In genomic region chr4:38565271-38566199, GRCh38 we compare ENCODE assay signal across 11 cellular contexts.
DNase-seq lines count a peak whose midpoint lies in the region; ATAC-seq, FAIRE-seq and TF ChIP-seq lines count a peak whose summit lies in the region.
"Had no signal": no experiment of that assay in that cellular context is flagged by ENCODE, and none has a peak within 500 bp of the region (broad histone marks: within the 10 kb centered on the region; RNA-seq: fewer than 3 reads in every experiment).

No MANE protein-coding gene starts in this region.

- ATAC-seq in K562 (peak; percentile 81), left lung (peak; percentile 38), HG03378 (IDR thresholded peaks at IDR 0.05; ENCODE audit: unreplicated experiment) (no peak), GM21619 (IDR thresholded peaks at IDR 0.05; ENCODE audit: unreplicated experiment) (no peak), GM21367 (IDR thresholded peaks at IDR 0.05; ENCODE audit: unreplicated experiment) (no peak)
- ATAC-seq: activated T-cell treated with anti-CD3 and anti-CD28 coated beads, Interleukin-2, amount 50 U/mL, for 4 hours had no signal

- no peak for TF ChIP-seq RAD21 in K562 (CRISPR knock-in tag; conservative IDR thresholded peaks at IDR 0.05 in 1 of 2, IDR thresholded peaks at IDR 0.05 in 1 of 2)

- CTCF ChIA-PET in K562 (lab: Yijun Ruan, JAX; ENCODE audit: low intra/inter-chr PET ratio): no interaction called here

- no peak overlapping the region for H3K9ac ChIP-seq in K562 (ENCODE audit: insufficient read depth in 1 of 2, low read depth in 2 of 2, low read length in 2 of 2)

- intact Hi-C loops in K562 (cut with micrococcal nuclease): no loop called here
- intact Hi-C loops in left lung (cut with DNase I): no loop called here

- H2AFZ ChIP-seq in K562 (ENCODE audit: low read depth, low read length): peak overlapping the region; percentile 65

- peak; percentile 82 for FAIRE-seq in K562 (lab: Jason Lieb, UNC)

- POLR2A ChIA-PET in K562 (lab: Yijun Ruan, JAX): interaction anchor here (1.1 kb wide), 1 partner anchor 11 kb away, joined by 3 read pairs; no protein-coding TSS in a partner anchor

- H4K20me1 ChIP-seq in K562 (replicated peaks; ENCODE audit: control insufficient read depth, insufficient read depth, low read length): no peaks in the 10 kb centered on the region

- H3K27me3 ChIP-seq in K562 (ENCODE audit: control insufficient read depth in 2 of 2, insufficient read depth in 2 of 2, low read length in 2 of 2) (no peaks in the 10 kb centered on the region), left lung (no peaks in the 10 kb centered on the region)
- H3K27me3 ChIP-seq: SJCRH30 had no signal

- H3K79me2 ChIP-seq in K562 (ENCODE audit: control insufficient read depth, insufficient read depth, low read length): no peaks in the 10 kb centered on the region

- in situ Hi-C loops in K562 (cut with MboI): no loop called here

- BruUV-seq in K562 (replicated peaks; lab: Mats Ljungman, UMichigan): no TSS peak

- DNase-seq in AG08395 (ENCODE audit: low spot score) (peak; percentile 63), LNCaP clone FGC (ENCODE audit: low read depth) (peak; percentile 86), K562 (ENCODE audit: extremely low read depth in 1 of 4, low spot score in 3 of 4) (peak in 2 of 4 experiments; percentile 45 to 68), left lung (no peak), COR-L47 (lab: John Stamatoyannopoulos, UW) (no peak)
- DNase-seq: activated T-cell treated with anti-CD3 and anti-CD28 coated beads, Interleukin-2, amount 50 U/mL, for 4 hours; Caco-2 had no signal

- H3K9me3 ChIP-seq in K562 (replicated peaks; ENCODE audit: control insufficient read depth, insufficient read depth, low read depth, low read length): no peaks in the 10 kb centered on the region
- H3K9me3 ChIP-seq in left lung: no peaks in the 10 kb centered on the region
- H3K9me3 ChIP-seq: Caco-2, SJCRH30 had no signal

- H3K4me2 ChIP-seq in K562 (ENCODE audit: insufficient read depth, low read length): no peak overlapping the region

- 50% methylated on average over 12 of the region's 12 CpGs for WGBS in K562 (ENCODE audit: insufficient coverage, low coverage, missing lambda C conversion rate)

- no peak overlapping the region for H3K4me3 ChIP-seq in LNCaP clone FGC (ENCODE audit: low read depth, low read length)
- no peak overlapping the region for H3K4me3 ChIP-seq in K562
- no peak overlapping the region for H3K4me3 ChIP-seq in left lung
- H3K4me3 ChIP-seq: SJCRH30 had no signal

- no peaks in the 10 kb centered on the region for H3K9me1 ChIP-seq in K562 (ENCODE audit: control insufficient read depth, insufficient read depth, low read length)

- H3K27ac ChIP-seq in K562 (ENCODE audit: extremely low read depth, low read depth, low read length) (no peak overlapping the region), left lung (no peak overlapping the region)
- H3K27ac ChIP-seq: SJCRH30 had no signal

- TF ChIP-seq EP300 in K562 (IDR thresholded peaks at IDR 0.05; ENCODE audit: low read length): no peak

- H3K36me3 ChIP-seq in K562 (ENCODE audit: control insufficient read depth, insufficient read depth, low read length) (no peaks in the 10 kb centered on the region), left lung (no peaks in the 10 kb centered on the region)
- H3K36me3 ChIP-seq: SJCRH30 had no signal

- TF ChIP-seq CTCF in LNCaP clone FGC (IDR thresholded peaks at IDR 0.05; ENCODE audit: control insufficient read depth, extremely low read depth, insufficient read depth) (no peak), K562 (IDR thresholded peaks at IDR 0.05 in 2 of 3, conservative IDR thresholded peaks at IDR 0.05 in 1 of 3; ENCODE audit: insufficient read depth in 2 of 3, low read depth in 1 of 3, low read length in 3 of 3) (no peak), left lung (IDR thresholded peaks at IDR 0.05) (no peak)

- TF ChIP-seq POLR2A in K562 (conservative IDR thresholded peaks at IDR 0.05): no peak

- H3K4me1 ChIP-seq in K562 (replicated peaks in 1 of 2; ENCODE audit: control insufficient read depth in 2 of 2, insufficient read depth in 2 of 2, low read length in 2 of 2) (peaks cover 0 to 12% of the 10 kb centered on the region in 2 experiments; a peak in 3 of 5 replicates), left lung (peaks cover 7 to 22% of the 10 kb centered on the region in 2 donors)
- H3K4me1 ChIP-seq: Caco-2 had no signal

TF ChIP-seq in K562, 482 proteins besides CTCF, POLR2A, EP300 and RAD21:
- TF ChIP-seq SMAD3 (CRISPR knock-in tag; conservative IDR thresholded peaks at IDR 0.05) (no peak), ZNF217 (CRISPR knock-in tag; IDR thresholded peaks at IDR 0.05) (no peak), MED1 (CRISPR knock-in tag; IDR thresholded peaks at IDR 0.05; ENCODE audit: borderline replicate concordance) (no peak), DEAF1 (CRISPR knock-in tag; IDR thresholded peaks at IDR 0.05) (no peak), SIN3B (IDR thresholded peaks at IDR 0.05; ENCODE audit: low read depth) (no peak), BRD9 (IDR thresholded peaks at IDR 0.05; ENCODE audit: low read depth, partially characterized antibody) (no peak), NKRF (IDR thresholded peaks at IDR 0.05; ENCODE audit: borderline replicate concordance) (no peak), HMGN3 (IDR thresholded peaks at IDR 0.05; ENCODE audit: borderline replicate concordance, extremely low read depth, insufficient read length, low read depth, low read length) (no peak), GATAD2B (IDR thresholded peaks at IDR 0.05; ENCODE audit: borderline replicate concordance) (no peak), E2F6 (IDR thresholded peaks at IDR 0.05; ENCODE audit: borderline replicate concordance in 1 of 2, extremely low read depth in 1 of 2, insufficient read depth in 1 of 2, insufficient read length in 1 of 2, low read depth in 1 of 2, low read length in 1 of 2, poor library complexity in 1 of 2, severe bottlenecking in 1 of 2) (peak in 1 of 2 experiments; percentile 15), NFIC (IDR thresholded peaks at IDR 0.05) (peak; percentile 86), SREBF2 (CRISPR knock-in tag; IDR thresholded peaks at IDR 0.05) (no peak), ZNF695 (CRISPR knock-in tag; IDR thresholded peaks at IDR 0.05) (no peak), KHSRP (IDR thresholded peaks at IDR 0.05) (no peak), ZNF764 (CRISPR knock-in tag; IDR thresholded peaks at IDR 0.05; ENCODE audit: low read depth) (no peak)

Comparison
In these comparisons a context has a peak if more than half of its experiments do, and no peak if none do; other contexts are left out.
1. DNase-seq: peak in AG08395 (single experiment) and LNCaP clone FGC (single experiment); none in left lung (0 of 2) and COR-L47 (single experiment).
2. ATAC-seq: peak in K562 (single experiment) and left lung (single experiment); none in HG03378 (single experiment), GM21619 (single experiment) and GM21367 (single experiment).